ENCODE assay signal across 10 cellular contexts in genomic region chr19:2721570-2722540, GRCh38. TPM values are rescaled to one million over a fixed set of nuclear protein-coding genes. Genes with fewer than 3 reads are reported as not detected.
DNase-seq lines count a peak whose midpoint lies in the region; ATAC-seq, FAIRE-seq and TF ChIP-seq lines count a peak whose summit lies in the region.
"Had no signal": no experiment of that assay in that cellular context is flagged by ENCODE, and none has a peak within 500 bp of the region (broad histone marks: within the 10 kb centered on the region; RNA-seq: fewer than 3 reads in every experiment).

No MANE protein-coding gene starts in this region.

- POLR2A ChIA-PET in GM12878 (lab: Charles Lee), result no interaction called here

- CTCF ChIA-PET in GM12878 (lab: Yijun Ruan, JAX), result interaction anchor here (2.8 kb wide), 1 partner anchor 73 kb away, joined by 5 read pairs; no protein-coding TSS in a partner anchor

- H3K23ac ChIP-seq in mesenchymal stem cell (ENCODE audit: low read length in 2 of 2), result peak overlapping the region in 1 of 2 experiments; percentile 64

- H3K9me3 ChIP-seq in left ventricle myocardium inferior (replicated peaks), result no peaks in the 10 kb centered on the region
- no peaks in the 10 kb centered on the region for H3K9me3 ChIP-seq in GM12878 (replicated peaks; ENCODE audit: control insufficient read depth, insufficient read depth, low read length)
- no peaks in the 10 kb centered on the region for H3K9me3 ChIP-seq in mesenchymal stem cell (ENCODE audit: control insufficient read depth, low read length)
- H3K9me3 ChIP-seq: thyroid gland had no signal

- ATAC-seq in Right ventricle myocardium superior (ENCODE audit: poor library complexity) (no peak), GM12878 (no peak)

- no peak for FAIRE-seq in GM12878 (lab: Jason Lieb, UNC)

- in situ Hi-C loops in GM12878 (cut with MboI), result no loop called here

- H3K27ac ChIP-seq in left ventricle myocardium inferior (replicated peaks) (peak overlapping the region; percentile 94), GM12878 (ENCODE audit: control insufficient read depth, insufficient read depth) (no peak overlapping the region), mesenchymal stem cell (ENCODE audit: low read length, poor library complexity, severe bottlenecking) (no peak overlapping the region), urinary bladder (ENCODE audit: low read depth) (no peak overlapping the region)
- H3K27ac ChIP-seq: thyroid gland had no signal

- TF ChIP-seq RAD21 in GM12878 (IDR thresholded peaks at IDR 0.05; ENCODE audit: insufficient read depth, low read depth, low read length), result no peak

- H3K4me3 ChIP-seq in left ventricle myocardium inferior (peak overlapping the region; percentile 73), GM12878 (no peak overlapping the region), mesenchymal stem cell (ENCODE audit: insufficient read depth in 1 of 2, low read depth in 1 of 2, low read length in 2 of 2) (peak overlapping the region; percentile 14 to 66), urinary bladder (ENCODE audit: low read depth, low read length) (peak overlapping the region; percentile 54)

- no peak overlapping the region for H2BK5ac ChIP-seq in mesenchymal stem cell (ENCODE audit: low read depth, low read length, poor library complexity, severe bottlenecking)

- H3K36me3 ChIP-seq in left ventricle myocardium inferior (no peaks in the 10 kb centered on the region), GM12878 (ENCODE audit: control insufficient read depth in 2 of 2, insufficient read depth in 2 of 2, low read length in 1 of 2) (no peaks in the 10 kb centered on the region), mesenchymal stem cell (ENCODE audit: control insufficient read depth in 1 of 2, insufficient read depth in 2 of 2, low read depth in 1 of 2, low read length in 2 of 2) (peaks cover 0 to 4% of the 10 kb centered on the region in 2 experiments), urinary bladder (ENCODE audit: insufficient read depth) (no peaks in the 10 kb centered on the region)
- H3K36me3 ChIP-seq: thyroid gland had no signal

- intact Hi-C loops in left ventricle myocardium inferior (cut with micrococcal nuclease) (no loop called here), Right ventricle myocardium superior (cut with DNase I) (no loop called here), GM12878 (cut with micrococcal nuclease; ENCODE audit: unreplicated experiment) (no loop called here)

- H3K27me3 ChIP-seq in left ventricle myocardium inferior (ENCODE audit: low read depth) (peaks cover 89% of the 10 kb centered on the region), GM12878 (replicated peaks in 1 of 2; ENCODE audit: control insufficient read depth in 2 of 2, insufficient read depth in 2 of 2, low read length in 1 of 2) (peaks cover 3 to 4% of the 10 kb centered on the region in 2 experiments; a peak in 1 of 4 replicates), mesenchymal stem cell (ENCODE audit: control insufficient read depth in 1 of 2, insufficient read depth in 1 of 2, low read length in 2 of 2) (peaks cover 8 to 50% of the 10 kb centered on the region in 2 experiments)

- no TSS peak for BruUV-seq in GM12878 (replicated peaks; lab: Mats Ljungman, UMichigan)

- no peak for TF ChIP-seq EP300 in GM12878 (IDR thresholded peaks at IDR 0.05; ENCODE audit: borderline replicate concordance in 1 of 2, control insufficient read depth in 1 of 2, low read depth in 2 of 2, low read length in 2 of 2)

- H2BK12ac ChIP-seq in mesenchymal stem cell (ENCODE audit: low read length in 2 of 2), result peak overlapping the region in 1 of 2 experiments; percentile 25

- TF ChIP-seq CTCF in left ventricle myocardium inferior (IDR thresholded peaks at IDR 0.05; ENCODE audit: borderline replicate concordance), result no peak
- TF ChIP-seq CTCF in GM12878 (IDR thresholded peaks at IDR 0.05 in 2 of 3, conservative IDR thresholded peaks at IDR 0.05 in 1 of 3; ENCODE audit: control insufficient read depth in 2 of 3, extremely low read depth in 1 of 3, insufficient read depth in 1 of 3, low read depth in 3 of 3, low read length in 3 of 3), result no peak

- no peak for TF ChIP-seq POLR2A in GM12878 (IDR thresholded peaks at IDR 0.05; ENCODE audit: low read depth, low read length)

- no peaks in the 10 kb centered on the region for H3K79me1 ChIP-seq in mesenchymal stem cell (replicated peaks; ENCODE audit: low read length, poor library complexity, severe bottlenecking)

- no peak overlapping the region for H4K91ac ChIP-seq in mesenchymal stem cell (ENCODE audit: low read length)

- H2AK5ac ChIP-seq in mesenchymal stem cell (ENCODE audit: low read length, severe bottlenecking), result no peak overlapping the region

- H4K20me1 ChIP-seq in GM12878 (ENCODE audit: control insufficient read depth, insufficient read depth), result no peaks in the 10 kb centered on the region

- H3K4me2 ChIP-seq in GM12878 (ENCODE audit: control insufficient read depth, insufficient read depth) (peak overlapping the region; percentile 17; the same call in 1 of the 2 replicates), mesenchymal stem cell (ENCODE audit: low read length, poor library complexity, severe bottlenecking) (peak overlapping the region; percentile 54)

- 57% methylated on average over 26 of the region's 39 CpGs for WGBS in GM12878 (ENCODE audit: insufficient coverage, insufficient replicate concordance, low lambda C conversion rate, missing lambda C conversion rate)
- 32% methylated on average over 39 of the region's 39 CpGs for WGBS in mesenchymal stem cell
- 34% methylated on average over 39 of the region's 39 CpGs for WGBS in urinary bladder

- H3K79me2 ChIP-seq in GM12878 (ENCODE audit: control insufficient read depth, insufficient read depth, low read length), result no peaks in the 10 kb centered on the region

- no peak for DNase-seq in left ventricle myocardium inferior
- no peak for DNase-seq in Right ventricle myocardium superior
- no peak for DNase-seq in GM12878 (ENCODE audit: low read depth, low spot score)
- no peak for DNase-seq in mesenchymal stem cell
- no peak for DNase-seq in CD1c-positive myeloid dendritic cell (ENCODE audit: extremely low spot score)
- DNase-seq in NCI-H187 (lab: John Stamatoyannopoulos, UW), result no peak
- no peak for DNase-seq in NCI-H1105 (lab: John Stamatoyannopoulos, UW)
- DNase-seq: DMS79 had no signal

- H2BK120ac ChIP-seq in mesenchymal stem cell (ENCODE audit: low read depth, low read length), result no peak overlapping the region

- H3K4ac ChIP-seq in mesenchymal stem cell (ENCODE audit: low read depth in 1 of 2, low read length in 2 of 2), result no peak overlapping the region

- RAD21 ChIA-PET in GM12878 (lab: Charles Lee; ENCODE audit: unreplicated experiment), result no interaction called here

- H3K9ac ChIP-seq in GM12878 (ENCODE audit: control insufficient read depth, insufficient read depth, low read length), result no peak overlapping the region
- H3K9ac ChIP-seq in mesenchymal stem cell (ENCODE audit: low read length), result peak overlapping the region; percentile 51

- SMC1A ChIA-PET in GM12878 (lab: Charles Lee; ENCODE audit: uncharacterized antibody, unreplicated experiment), result no interaction called here

- H3K18ac ChIP-seq in mesenchymal stem cell (ENCODE audit: low read depth in 1 of 2, low read length in 2 of 2), result no peak overlapping the region

- H3K4me1 ChIP-seq in left ventricle myocardium inferior (peaks cover 43% of the 10 kb centered on the region), GM12878 (ENCODE audit: control insufficient read depth, insufficient read depth, low read length) (no peaks in the 10 kb centered on the region), mesenchymal stem cell (ENCODE audit: control insufficient read depth, insufficient read depth, low read depth, low read length) (peaks cover 34% of the 10 kb centered on the region), urinary bladder (ENCODE audit: insufficient read depth) (no peaks in the 10 kb centered on the region)

- H2BK15ac ChIP-seq in mesenchymal stem cell (ENCODE audit: low read depth, poor library complexity, severe bottlenecking), result no peak overlapping the region

- no peak overlapping the region for H3K14ac ChIP-seq in mesenchymal stem cell (ENCODE audit: low read length in 2 of 2)

- H4K8ac ChIP-seq in mesenchymal stem cell (ENCODE audit: low read length), result no peak overlapping the region

- no peak overlapping the region; the same call in 1 of the 2 replicates for H2AFZ ChIP-seq in GM12878 (ENCODE audit: control insufficient read depth, low read depth, low read length)
- no peak overlapping the region for H2AFZ ChIP-seq in mesenchymal stem cell (ENCODE audit: low read depth, low read length)

RNA-seq across cellular contexts. Expression of gene DIRAS1, which starts 0.7 kb away (rescaled TPM):
- total RNA-seq in left ventricle myocardium inferior, result 195 TPM
- total RNA-seq in Right ventricle myocardium superior, result 216 TPM
- total RNA-seq in GM12878 (2013; cell fraction: nucleolus; rRNA removed), result 0.39 and 1.0 TPM in 2 replicates
- total RNA-seq in GM12878 (2014; rRNA removed), result not detected in 2 replicates
- 0.09 TPM in 1 of 2 replicates, not detected in the other for total RNA-seq in GM12878 (2014; rRNA removed; fragmentation: Illumina TruSeq; extraction: Trizol)
- 0.18 and 0.48 TPM in 2 replicates for total RNA-seq in GM12878 (2021)
- polyA plus RNA-seq in GM12878 (2011; ENCODE audit: low read depth), result 0.38 TPM
- polyA plus RNA-seq in GM12878 (2011; rRNA removed), result 0.03 and 0.05 TPM in 2 replicates
- polyA plus RNA-seq in GM12878 (2011; cell fraction: cytosol; rRNA removed), result not detected in 2 replicates
- polyA plus RNA-seq in GM12878 (2011; cell fraction: nucleus; rRNA removed), result 0.10 TPM in 1 of 2 replicates, not detected in the other
- polyA plus RNA-seq in GM12878 (2012), result 0.34 and 0.57 TPM in 2 replicates
- 0.07 TPM in 1 of 2 replicates, not detected in the other for polyA plus RNA-seq in GM12878 (2014; fragmentation: Illumina TruSeq; extraction: Trizol)
- not detected for polyA plus RNA-seq in GM12878 (2014; fragmentation: Nextera tagmentation; extraction: Ambion mirVana)
- 0.08 TPM in 1 of 2 replicates, not detected in the other for polyA plus RNA-seq in GM12878 (2014; rRNA removed)
- under 1 TPM; 0.04 to 0.13 TPM for polyA plus RNA-seq in GM12878 (2016; fragmentation: Nextera tagmentation; extraction: Ambion mirVana)
- polyA minus RNA-seq in GM12878 (2011; rRNA and poly(A)+ RNA removed), result 0.15 TPM in 1 of 2 replicates, not detected in the other
- polyA minus RNA-seq in GM12878 (2011; cell fraction: cytosol; rRNA and poly(A)+ RNA removed), result not detected in 2 replicates
- polyA minus RNA-seq in GM12878 (2011; cell fraction: nucleus; rRNA and poly(A)+ RNA removed), result not detected in 2 replicates
- 1.3 TPM for polyA plus RNA-seq in mesenchymal stem cell (2013, experiment 1 of 2)
- 0.95 TPM for polyA plus RNA-seq in mesenchymal stem cell (2013, experiment 2 of 2)
- total RNA-seq in urinary bladder, result 3.2 TPM
- polyA plus RNA-seq in urinary bladder, result 13.3 TPM

RNA-seq across cellular contexts. Expression of gene SLC39A3, which starts 18.0 kb away (rescaled TPM):
- total RNA-seq in left ventricle myocardium inferior (22.6 TPM), Right ventricle myocardium superior (20.2 TPM), GM12878 (2014; rRNA removed) (46.0 and 50.2 TPM in 2 replicates), GM12878 (2014; rRNA removed; fragmentation: Illumina TruSeq; extraction: Trizol) (31.2 and 33.7 TPM in 2 replicates), GM12878 (2021) (48.4 and 52.1 TPM in 2 replicates), urinary bladder (14.3 TPM)
- total RNA-seq in GM12878 (2013; cell fraction: nucleolus; rRNA removed), result 26.3 and 30.0 TPM in 2 replicates
- 9.9 TPM for polyA plus RNA-seq in GM12878 (2011; ENCODE audit: low read depth)
- polyA plus RNA-seq in GM12878 (2011; rRNA removed) (18.7 and 29.6 TPM in 2 replicates), GM12878 (2014; fragmentation: Illumina TruSeq; extraction: Trizol) (20.9 and 59.4 TPM in 2 replicates), GM12878 (2014; fragmentation: Nextera tagmentation; extraction: Ambion mirVana) (1 to 10 TPM in 1 of 2 experiments, under 1 TPM in 1; 0.63 to 1.1 TPM), GM12878 (2014; rRNA removed) (54.5 and 54.9 TPM in 2 replicates), GM12878 (2016; fragmentation: Nextera tagmentation; extraction: Ambion mirVana) (10 to 100 TPM; 58.7 to 67.1 TPM), urinary bladder (44.0 TPM)
- polyA plus RNA-seq in GM12878 (2011; cell fraction: cytosol; rRNA removed), result 51.6 and 59.3 TPM in 2 replicates
- polyA plus RNA-seq in GM12878 (2011; cell fraction: nucleus; rRNA removed), result 38.3 and 42.8 TPM in 2 replicates
- polyA plus RNA-seq in GM12878 (2012), result 24.3 and 28.7 TPM in 2 replicates
- 19.9 and 31.8 TPM in 2 replicates for polyA minus RNA-seq in GM12878 (2011; rRNA and poly(A)+ RNA removed)
- 15.3 and 17.2 TPM in 2 replicates for polyA minus RNA-seq in GM12878 (2011; cell fraction: cytosol; rRNA and poly(A)+ RNA removed)
- polyA minus RNA-seq in GM12878 (2011; cell fraction: nucleus; rRNA and poly(A)+ RNA removed), result 7.5 and 14.9 TPM in 2 replicates
- polyA plus RNA-seq in mesenchymal stem cell (2013, experiment 1 of 2), result 26.4 TPM
- polyA plus RNA-seq in mesenchymal stem cell (2013, experiment 2 of 2), result 29.3 TPM

RNA-seq across cellular contexts. Expression of gene GNG7, which starts 19.4 kb away (rescaled TPM):
- total RNA-seq in left ventricle myocardium inferior (46.6 TPM), Right ventricle myocardium superior (35.2 TPM), GM12878 (2014; rRNA removed) (2.7 and 3.8 TPM in 2 replicates), GM12878 (2014; rRNA removed; fragmentation: Illumina TruSeq; extraction: Trizol) (5.3 and 5.4 TPM in 2 replicates), GM12878 (2021) (13.6 and 14.0 TPM in 2 replicates), urinary bladder (2.8 TPM)
- 10.3 TPM in 2 replicates for total RNA-seq in GM12878 (2013; cell fraction: nucleolus; rRNA removed)
- polyA plus RNA-seq in GM12878 (2011; ENCODE audit: low read depth), result 12.7 TPM
- polyA plus RNA-seq in GM12878 (2011; rRNA removed) (1.8 and 1.9 TPM in 2 replicates), GM12878 (2014; fragmentation: Illumina TruSeq; extraction: Trizol) (6.9 and 7.8 TPM in 2 replicates), GM12878 (2014; fragmentation: Nextera tagmentation; extraction: Ambion mirVana) (1 to 10 TPM; 3.7 to 5.1 TPM), GM12878 (2014; rRNA removed) (11.7 and 13.4 TPM in 2 replicates), GM12878 (2016; fragmentation: Nextera tagmentation; extraction: Ambion mirVana) (10 to 100 TPM in 1 of 2 experiments, 1 to 10 TPM in 1; 9.8 to 10.6 TPM), urinary bladder (13.9 TPM)
- polyA plus RNA-seq in GM12878 (2011; cell fraction: cytosol; rRNA removed), result 2.0 and 2.1 TPM in 2 replicates
- 2.8 and 3.7 TPM in 2 replicates for polyA plus RNA-seq in GM12878 (2011; cell fraction: nucleus; rRNA removed)
- polyA plus RNA-seq in GM12878 (2012), result 24.5 and 28.2 TPM in 2 replicates
- 0.29 and 0.57 TPM in 2 replicates for polyA minus RNA-seq in GM12878 (2011; rRNA and poly(A)+ RNA removed)
- 0.31 and 0.40 TPM in 2 replicates for polyA minus RNA-seq in GM12878 (2011; cell fraction: cytosol; rRNA and poly(A)+ RNA removed)
- polyA minus RNA-seq in GM12878 (2011; cell fraction: nucleus; rRNA and poly(A)+ RNA removed), result 0.29 and 0.60 TPM in 2 replicates
- 0.72 TPM for polyA plus RNA-seq in mesenchymal stem cell (2013, experiment 1 of 2)
- polyA plus RNA-seq in mesenchymal stem cell (2013, experiment 2 of 2), result 0.58 TPM

Comparison
In these comparisons a context has a peak if more than half of its experiments do, and no peak if none do; other contexts are left out.
1. RNA of gene DIRAS1, which starts 0.7 kb away (total RNA-seq): 216 TPM in Right ventricle myocardium superior (single experiment) and 195 TPM in left ventricle myocardium inferior (single experiment); 3.2 TPM in urinary bladder (single experiment) and 0.09 to 1.0 TPM in GM12878; every median in the first group is over 10 times any median in the second.